In the genomic region with DNA sequence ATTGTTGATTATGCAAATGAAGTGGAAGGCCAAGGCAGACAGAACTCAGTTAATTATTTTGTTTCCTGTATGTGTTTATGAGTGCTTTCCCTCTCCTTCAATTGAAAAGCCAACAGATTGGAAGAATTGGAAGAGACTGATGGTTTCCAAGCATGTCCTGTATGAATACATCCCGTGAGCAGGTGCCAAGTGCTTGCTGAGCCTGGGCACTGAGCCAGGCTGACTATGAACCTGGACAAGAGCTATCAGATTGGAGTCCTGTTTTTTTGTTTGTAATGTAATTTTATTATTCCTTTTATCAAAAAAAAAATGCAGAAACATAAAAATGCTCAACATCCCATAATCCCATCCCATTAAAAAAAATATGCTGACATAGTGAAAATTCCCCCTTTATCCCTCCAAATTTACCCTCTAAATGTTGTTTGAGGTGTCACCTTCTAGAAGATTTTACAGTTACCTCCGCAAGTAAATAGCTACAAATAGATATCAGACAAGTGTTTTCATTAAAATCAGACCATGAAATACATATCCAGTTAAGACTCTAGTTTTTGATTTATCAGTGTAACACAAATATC, we compare ENCODE assay signal across 19 cellular contexts.
DNase-seq lines count a peak whose midpoint lies in the region; ATAC-seq and TF ChIP-seq lines count a peak whose summit lies in the region.
"Had no signal": no experiment of that assay in that cellular context is flagged by ENCODE, and none has a peak within 500 bp of the region (broad histone marks: within the 10 kb centered on the region; RNA-seq: fewer than 3 reads in every experiment).

No MANE protein-coding gene starts in this region.

- intact Hi-C loops in naive thymus-derived CD4-positive, alpha-beta T cell (cut with micrococcal nuclease) = no loop called here

- H3K4me3 ChIP-seq in HEK293 (ENCODE audit: low read depth, low read length) = no peak overlapping the region
- no peak overlapping the region for H3K4me3 ChIP-seq in naive thymus-derived CD4-positive, alpha-beta T cell (ENCODE audit: low read length)
- H3K4me3 ChIP-seq: cardiac muscle cell, gastrocnemius medialis had no signal

- H3K27ac ChIP-seq in HEK293 (ENCODE audit: extremely low read depth, low read depth, low read length) = no peak overlapping the region
- H3K27ac ChIP-seq in naive thymus-derived CD4-positive, alpha-beta T cell (ENCODE audit: low read depth, low read length) = no peak overlapping the region
- H3K27ac ChIP-seq: cardiac muscle cell, gastrocnemius medialis had no signal

- peak; percentile 88 for ATAC-seq in left lobe of liver
- ATAC-seq in naive thymus-derived CD4-positive, alpha-beta T cell = no peak
- ATAC-seq: gastrocnemius medialis, PC-3 had no signal

- TF ChIP-seq CTCF in HEK293 (tag by site-specific recombination; IDR thresholded peaks at IDR 0.05) (no peak), GM10248 (IDR thresholded peaks at IDR 0.05; ENCODE audit: control extremely low read depth, extremely low read depth, low read depth, missing control alignments) (no peak)

- no peaks in the 10 kb centered on the region for H3K36me3 ChIP-seq in HEK293 (ENCODE audit: control insufficient read depth in 2 of 2, insufficient read depth in 1 of 2, low read length in 2 of 2)
- H3K36me3 ChIP-seq in naive thymus-derived CD4-positive, alpha-beta T cell (ENCODE audit: control insufficient read depth in 2 of 3, insufficient read depth in 3 of 3, low read length in 3 of 3) = no peaks in the 10 kb centered on the region
- H3K36me3 ChIP-seq: cardiac muscle cell, gastrocnemius medialis had no signal

- H3K4me3 Mint-ChIP-seq in naive thymus-derived CD4-positive, alpha-beta T cell = no peak overlapping the region
- H3K4me3 Mint-ChIP-seq: activated B cell treated with CpG ODN at 0.5 μM for 24 hours; CD8-positive, alpha-beta memory T cell; immature natural killer cell; type B pancreatic cell had no signal

- H3K4me1 ChIP-seq in HEK293 (ENCODE audit: control insufficient read depth, insufficient read depth, low read length) = peaks cover 11% of the 10 kb centered on the region
- no peaks in the 10 kb centered on the region for H3K4me1 ChIP-seq in naive thymus-derived CD4-positive, alpha-beta T cell (ENCODE audit: control insufficient read depth in 2 of 2, insufficient read depth in 2 of 2, low read length in 2 of 2)

- peaks cover 0 to 22% (median 0%) of the 10 kb centered on the region in 5 donors for H3K27me3 Mint-ChIP-seq in naive thymus-derived CD4-positive, alpha-beta T cell

- POLR2A ChIA-PET in HEK293 (lab: Yijun Ruan, JAX) = no interaction called here
- POLR2A ChIA-PET in naive thymus-derived CD4-positive, alpha-beta T cell (lab: Charles Lee) = no interaction called here
- POLR2A ChIA-PET in GM10248 (lab: Yijun Ruan, JAX) = no interaction called here

- no peaks in the 10 kb centered on the region for H3K36me3 Mint-ChIP-seq in naive thymus-derived CD4-positive, alpha-beta T cell
- H3K36me3 Mint-ChIP-seq: CD8-positive, alpha-beta memory T cell; immature natural killer cell; type B pancreatic cell had no signal

- H3K27ac Mint-ChIP-seq in naive thymus-derived CD4-positive, alpha-beta T cell = no peak overlapping the region
- H3K27ac Mint-ChIP-seq: activated B cell treated with CpG ODN at 0.5 μM for 24 hours; CD8-positive, alpha-beta memory T cell; immature natural killer cell; type B pancreatic cell had no signal

- H3K9me3 ChIP-seq in HEK293 (ENCODE audit: control insufficient read depth, insufficient read depth, low read depth, low read length) = no peaks in the 10 kb centered on the region
- no peaks in the 10 kb centered on the region for H3K9me3 ChIP-seq in naive thymus-derived CD4-positive, alpha-beta T cell (ENCODE audit: control insufficient read depth in 2 of 3, low read length in 3 of 3)
- H3K9me3 ChIP-seq: gastrocnemius medialis had no signal

- no peaks in the 10 kb centered on the region for H3K9me3 Mint-ChIP-seq in naive thymus-derived CD4-positive, alpha-beta T cell
- H3K9me3 Mint-ChIP-seq: activated B cell treated with CpG ODN at 0.5 μM for 24 hours; CD8-positive, alpha-beta memory T cell; immature natural killer cell; type B pancreatic cell had no signal

- H3K27me3 ChIP-seq in naive thymus-derived CD4-positive, alpha-beta T cell (ENCODE audit: control insufficient read depth in 2 of 2, insufficient read depth in 2 of 2, low read length in 2 of 2) = no peaks in the 10 kb centered on the region
- H3K27me3 ChIP-seq: cardiac muscle cell, gastrocnemius medialis had no signal

- CTCF ChIA-PET in HEK293 (lab: Yijun Ruan, JAX) = interaction anchor here (0.7 to 0.8 kb wide), 3 partner anchors 62 to 306 kb away, joined by 3 to 4 read pairs (median 3); no protein-coding TSS in a partner anchor
- CTCF ChIA-PET in naive thymus-derived CD4-positive, alpha-beta T cell (lab: Charles Lee) = no interaction called here
- CTCF ChIA-PET in GM10248 (lab: Yijun Ruan, JAX) = interaction anchor here (1.4 kb wide), 1 partner anchor 8 kb away, joined by 5 read pairs; no protein-coding TSS in a partner anchor

- no peaks in the 10 kb centered on the region for H3K4me1 Mint-ChIP-seq in naive thymus-derived CD4-positive, alpha-beta T cell
- H3K4me1 Mint-ChIP-seq: CD8-positive, alpha-beta memory T cell; immature natural killer cell had no signal

- DNase-seq in NCI-H1694 treated with DMSO at 0.1 percent for 48 hours (lab: John Stamatoyannopoulos, UW) (peak; percentile 92), NCI-H526 (lab: John Stamatoyannopoulos, UW) (peak; percentile 58 to 68), left lobe of liver (ENCODE audit: low spot score) (peak; percentile 78), hypothalamus (lab: John Stamatoyannopoulos, UW) (no peak), GM10248 (ENCODE audit: extremely low spot score) (no peak), AG08395 (ENCODE audit: low spot score) (no peak)
- no peak for DNase-seq in naive thymus-derived CD4-positive, alpha-beta T cell
- DNase-seq: activated B cell treated with CpG ODN at 0.5 μM for 24 hours; activated naive CD4-positive, alpha-beta T cell treated with anti-CD3 and anti-CD28 coated beads, Interleukin-2, amount 50 U/mL, for 16 hours; CD8-positive, alpha-beta memory T cell; gastrocnemius medialis; immature natural killer cell; mesenchymal stem cell; MV-4-11; PC-3; stimulated activated CD4-positive, alpha-beta T cell treated with anti-CD3 and anti-CD28 coated beads, Interleukin-4, amount 100 ng/mL, for 1 hour had no signal

TF ChIP-seq in HEK293, 187 proteins besides CTCF, POLR2A, EP300 and RAD21:
- TF ChIP-seq, protein P1, sequence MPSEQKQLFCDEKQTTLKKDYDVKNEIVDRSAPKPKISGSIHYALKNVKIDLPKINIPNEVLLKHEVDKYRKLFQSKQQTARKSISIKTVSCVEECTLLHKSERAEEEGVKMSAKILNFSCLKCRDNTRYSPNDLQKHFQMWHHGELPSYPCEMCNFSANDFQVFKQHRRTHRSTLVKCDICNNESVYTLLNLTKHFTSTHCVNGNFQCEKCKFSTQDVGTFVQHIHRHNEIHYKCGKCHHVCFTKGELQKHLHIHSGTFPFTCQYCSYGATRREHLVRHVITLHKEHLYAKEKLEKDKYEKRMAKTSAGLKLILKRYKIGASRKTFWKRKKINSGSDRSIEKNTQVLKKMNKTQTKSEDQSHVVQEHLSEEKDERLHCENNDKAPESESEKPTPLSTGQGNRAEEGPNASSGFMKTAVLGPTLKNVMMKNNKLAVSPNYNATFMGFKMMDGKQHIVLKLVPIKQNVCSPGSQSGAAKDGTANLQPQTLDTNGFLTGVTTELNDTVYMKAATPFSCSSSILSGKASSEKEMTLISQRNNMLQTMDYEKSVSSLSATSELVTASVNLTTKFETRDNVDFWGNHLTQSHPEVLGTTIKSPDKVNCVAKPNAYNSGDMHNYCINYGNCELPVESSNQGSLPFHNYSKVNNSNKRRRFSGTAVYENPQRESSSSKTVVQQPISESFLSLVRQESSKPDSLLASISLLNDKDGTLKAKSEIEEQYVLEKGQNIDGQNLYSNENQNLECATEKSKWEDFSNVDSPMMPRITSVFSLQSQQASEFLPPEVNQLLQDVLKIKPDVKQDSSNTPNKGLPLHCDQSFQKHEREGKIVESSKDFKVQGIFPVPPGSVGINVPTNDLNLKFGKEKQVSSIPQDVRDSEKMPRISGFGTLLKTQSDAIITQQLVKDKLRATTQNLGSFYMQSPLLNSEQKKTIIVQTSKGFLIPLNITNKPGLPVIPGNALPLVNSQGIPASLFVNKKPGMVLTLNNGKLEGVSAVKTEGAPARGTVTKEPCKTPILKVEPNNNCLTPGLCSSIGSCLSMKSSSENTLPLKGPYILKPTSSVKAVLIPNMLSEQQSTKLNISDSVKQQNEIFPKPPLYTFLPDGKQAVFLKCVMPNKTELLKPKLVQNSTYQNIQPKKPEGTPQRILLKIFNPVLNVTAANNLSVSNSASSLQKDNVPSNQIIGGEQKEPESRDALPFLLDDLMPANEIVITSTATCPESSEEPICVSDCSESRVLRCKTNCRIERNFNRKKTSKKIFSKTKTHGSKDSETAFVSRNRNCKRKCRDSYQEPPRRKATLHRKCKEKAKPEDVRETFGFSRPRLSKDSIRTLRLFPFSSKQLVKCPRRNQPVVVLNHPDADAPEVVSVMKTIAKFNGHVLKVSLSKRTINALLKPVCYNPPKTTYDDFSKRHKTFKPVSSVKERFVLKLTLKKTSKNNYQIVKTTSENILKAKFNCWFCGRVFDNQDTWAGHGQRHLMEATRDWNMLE (tag by site-specific recombination; conservative IDR thresholded peaks at IDR 0.05; ENCODE audit: low read depth) = no peak
- TF ChIP-seq, protein P2, sequence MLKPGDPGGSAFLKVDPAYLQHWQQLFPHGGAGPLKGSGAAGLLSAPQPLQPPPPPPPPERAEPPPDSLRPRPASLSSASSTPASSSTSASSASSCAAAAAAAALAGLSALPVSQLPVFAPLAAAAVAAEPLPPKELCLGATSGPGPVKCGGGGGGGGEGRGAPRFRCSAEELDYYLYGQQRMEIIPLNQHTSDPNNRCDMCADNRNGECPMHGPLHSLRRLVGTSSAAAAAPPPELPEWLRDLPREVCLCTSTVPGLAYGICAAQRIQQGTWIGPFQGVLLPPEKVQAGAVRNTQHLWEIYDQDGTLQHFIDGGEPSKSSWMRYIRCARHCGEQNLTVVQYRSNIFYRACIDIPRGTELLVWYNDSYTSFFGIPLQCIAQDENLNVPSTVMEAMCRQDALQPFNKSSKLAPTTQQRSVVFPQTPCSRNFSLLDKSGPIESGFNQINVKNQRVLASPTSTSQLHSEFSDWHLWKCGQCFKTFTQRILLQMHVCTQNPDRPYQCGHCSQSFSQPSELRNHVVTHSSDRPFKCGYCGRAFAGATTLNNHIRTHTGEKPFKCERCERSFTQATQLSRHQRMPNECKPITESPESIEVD (tag by site-specific recombination; IDR thresholded peaks at IDR 0.05) = peak; percentile 44; the same call in 1 of the 2 replicates

Comparison
In these comparisons a context has a peak if more than half of its experiments do, and no peak if none do; other contexts are left out.
1. DNase-seq: peak in NCI-H1694 treated with DMSO at 0.1 percent for 48 hours (single experiment), NCI-H526 (2 of 2) and left lobe of liver (single experiment); none in naive thymus-derived CD4-positive, alpha-beta T cell (0 of 9), hypothalamus (0 of 51), GM10248 (single experiment) and AG08395 (single experiment).